Comparison of ENCODE assay signal across 7 cellular contexts in the genomic region with DNA sequence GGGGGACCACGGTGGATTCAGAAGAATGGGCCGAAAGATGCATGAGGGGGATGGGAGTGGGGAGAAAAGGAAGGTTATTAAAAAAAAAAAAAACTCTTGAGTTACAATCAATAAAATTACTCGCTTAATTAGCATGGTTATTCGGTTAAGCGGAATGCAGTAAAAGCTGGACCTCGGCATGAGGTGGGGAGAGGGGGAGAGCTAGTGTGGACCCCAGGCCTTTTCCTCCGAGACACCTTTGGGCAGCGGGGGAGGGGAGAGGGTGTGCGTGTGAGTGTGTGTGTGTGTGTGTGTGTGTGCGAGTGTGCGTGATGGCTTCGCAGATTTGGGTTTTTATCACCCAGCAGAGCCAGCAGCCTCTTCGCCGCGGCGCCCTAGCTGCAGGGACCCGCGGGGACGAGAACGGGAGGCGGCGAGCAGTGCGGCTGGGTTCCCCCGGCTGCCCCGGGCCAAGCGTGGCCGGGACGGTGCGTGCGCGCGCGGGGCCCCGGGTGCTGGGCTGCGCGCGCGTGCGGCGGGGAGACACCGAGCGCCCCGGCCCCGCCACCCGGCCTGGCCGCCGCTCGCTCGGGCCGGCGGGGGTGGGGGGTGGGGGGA. TPM values are rescaled to one million over a fixed set of nuclear protein-coding genes. Genes with fewer than 3 reads are reported as not detected.
DNase-seq lines count a peak whose midpoint lies in the region; ATAC-seq and TF ChIP-seq lines count a peak whose summit lies in the region.

No MANE protein-coding gene starts in this region.

- H3K4me2 ChIP-seq in hepatocyte: peak overlapping the region; percentile 95

- CTCF ChIA-PET in HEK293T (lab: Yijun Ruan, JAX) (interaction anchor here (1.0 to 2.8 kb wide), 2 partner anchors 86 to 116 kb away, joined by 3 to 22 read pairs; no protein-coding TSS in a partner anchor), activated B cell treated with CpG ODN at 0.5 μM for 24 hours (lab: Charles Lee) (interaction anchor here (0.8 kb wide), 1 partner anchor 201 kb away, joined by 3 read pairs; no protein-coding TSS in a partner anchor)

- WGBS in hepatocyte (ENCODE audit: low lambda C conversion rate, missing lambda C conversion rate): 2% methylated on average over 25 of the region's 51 CpGs

- H3K27me3 ChIP-seq in hepatocyte: no peaks in the 10 kb centered on the region

- POLR2A ChIA-PET in HEK293T (lab: Yijun Ruan, JAX): interaction anchor here (0.7 to 2.8 kb wide), 6 partner anchors 20 to 112 kb away, joined by 3 to 13 read pairs (median 4); no protein-coding TSS in a partner anchor
- POLR2A ChIA-PET in activated B cell treated with CpG ODN at 0.5 μM for 24 hours (lab: Charles Lee): interaction anchor here (0.7 kb wide), 2 partner anchors 65 to 1558 kb away, joined by 3 to 6 read pairs; no protein-coding TSS in a partner anchor

- H3K4me3 ChIP-seq in hepatocyte: peak overlapping the region; percentile 31

- H3K79me2 ChIP-seq in hepatocyte: peaks cover 80% of the 10 kb centered on the region

- H3K36me3 Mint-ChIP-seq in activated B cell treated with CpG ODN at 0.5 μM for 24 hours (ENCODE audit: low read depth): no peaks in the 10 kb centered on the region
- H3K36me3 Mint-ChIP-seq in stimulated activated effector memory CD8-positive, alpha-beta T cell treated with anti-CD3 and anti-CD28 coated beads, Interleukin-12 subunit alpha, Interleukin-12 subunit beta, amount 100 ng/mL, for 72 hours: peaks cover 21% of the 10 kb centered on the region

- peaks cover 47% of the 10 kb centered on the region for H3K4me1 ChIP-seq in hepatocyte (ENCODE audit: insufficient read depth)

- no peaks in the 10 kb centered on the region for H3K9me3 ChIP-seq in hepatocyte (ENCODE audit: low read depth)

- peak overlapping the region; percentile 96 for H3K27ac ChIP-seq in hepatocyte

- H3K9me3 Mint-ChIP-seq in activated B cell treated with CpG ODN at 0.5 μM for 24 hours: no peaks in the 10 kb centered on the region
- H3K9me3 Mint-ChIP-seq in stimulated activated effector memory CD8-positive, alpha-beta T cell treated with anti-CD3 and anti-CD28 coated beads, Interleukin-12 subunit alpha, Interleukin-12 subunit beta, amount 100 ng/mL, for 72 hours: no peaks in the 10 kb centered on the region

- H3K36me3 ChIP-seq in hepatocyte (replicated peaks; ENCODE audit: insufficient read depth, low read depth): no peaks in the 10 kb centered on the region

- peaks cover 32% of the 10 kb centered on the region for H3K4me1 Mint-ChIP-seq in activated B cell treated with CpG ODN at 0.5 μM for 24 hours
- peaks cover 27% of the 10 kb centered on the region for H3K4me1 Mint-ChIP-seq in stimulated activated effector memory CD8-positive, alpha-beta T cell treated with anti-CD3 and anti-CD28 coated beads, Interleukin-12 subunit alpha, Interleukin-12 subunit beta, amount 100 ng/mL, for 72 hours

- no peak for DNase-seq in HEK293T (ENCODE audit: extremely low spot score)
- DNase-seq in activated B cell treated with CpG ODN at 0.5 μM for 24 hours: no peak
- DNase-seq in hepatocyte (ENCODE audit: low spot score): no peak
- no peak for DNase-seq in stimulated activated effector memory CD8-positive, alpha-beta T cell treated with anti-CD3 and anti-CD28 coated beads, Interleukin-12 subunit alpha, Interleukin-12 subunit beta, amount 100 ng/mL, for 72 hours (ENCODE audit: low spot score in 2 of 2)
- DNase-seq in NOMO-1 (lab: John Stamatoyannopoulos, UW; ENCODE audit: unreplicated experiment in 2 of 2): no peak
- DNase-seq in NCI-H2107 (lab: John Stamatoyannopoulos, UW): no peak

- H2AFZ ChIP-seq in hepatocyte: peak overlapping the region; percentile 15

- peak overlapping the region; percentile 82 for H3K4me3 Mint-ChIP-seq in activated B cell treated with CpG ODN at 0.5 μM for 24 hours
- H3K4me3 Mint-ChIP-seq in stimulated activated effector memory CD8-positive, alpha-beta T cell treated with anti-CD3 and anti-CD28 coated beads, Interleukin-12 subunit alpha, Interleukin-12 subunit beta, amount 100 ng/mL, for 72 hours: peak overlapping the region; percentile 77

- intact Hi-C loops in activated B cell treated with CpG ODN at 0.5 μM for 24 hours (cut with micrococcal nuclease): loop anchor here (5.0 kb wide), 1 partner anchor 1592 kb away; no protein-coding TSS in a partner anchor

- H3K9me2 ChIP-seq in hepatocyte (replicated peaks; ENCODE audit: insufficient read depth): no peaks in the 10 kb centered on the region

- H4K20me1 ChIP-seq in hepatocyte (ENCODE audit: insufficient read depth, poor library complexity, severe bottlenecking): no peaks in the 10 kb centered on the region

- no peak for ATAC-seq in activated B cell treated with CpG ODN at 0.5 μM for 24 hours (ENCODE audit: low read depth)
- no peak for ATAC-seq in stimulated activated effector memory CD8-positive, alpha-beta T cell treated with anti-CD3 and anti-CD28 coated beads, Interleukin-12 subunit alpha, Interleukin-12 subunit beta, amount 100 ng/mL, for 72 hours
- ATAC-seq in GM18867 (IDR thresholded peaks at IDR 0.05; ENCODE audit: unreplicated experiment): no peak

- peaks cover 32% of the 10 kb centered on the region for H3K27me3 Mint-ChIP-seq in activated B cell treated with CpG ODN at 0.5 μM for 24 hours

- TF ChIP-seq CTCF in activated B cell treated with CpG ODN at 0.5 μM for 24 hours (IDR thresholded peaks at IDR 0.05) (no peak), hepatocyte (IDR thresholded peaks at IDR 0.05; ENCODE audit: poor library complexity) (no peak)

- peak overlapping the region; percentile 60 for H3K27ac Mint-ChIP-seq in activated B cell treated with CpG ODN at 0.5 μM for 24 hours
- peak overlapping the region; percentile 75 for H3K27ac Mint-ChIP-seq in stimulated activated effector memory CD8-positive, alpha-beta T cell treated with anti-CD3 and anti-CD28 coated beads, Interleukin-12 subunit alpha, Interleukin-12 subunit beta, amount 100 ng/mL, for 72 hours

TF ChIP-seq in HEK293T, 16 proteins besides CTCF, POLR2A, EP300 and RAD21:
- TF ChIP-seq SP1 (IDR thresholded peaks at IDR 0.05) (no peak), ARNT (IDR thresholded peaks at IDR 0.05) (no peak), SUZ12 (IDR thresholded peaks at IDR 0.05) (no peak), FOXA1 (IDR thresholded peaks at IDR 0.05) (no peak), L3MBTL2 (conservative IDR thresholded peaks at IDR 0.05) (peak; percentile 42; the same call in 1 of the 2 replicates), BHLHE40 (IDR thresholded peaks at IDR 0.05; ENCODE audit: borderline replicate concordance) (no peak), PKNOX1 (IDR thresholded peaks at IDR 0.05) (no peak), ZNF384 (IDR thresholded peaks at IDR 0.05) (peak; percentile 88), TARDBP (IDR thresholded peaks at IDR 0.05) (peak; percentile 79), CTBP1 (IDR thresholded peaks at IDR 0.05; ENCODE audit: borderline replicate concordance) (peak; percentile 52; the same call in 1 of the 2 replicates)

RNA-seq across cellular contexts. Expression of gene BAHCC1, which starts 3.7 kb away (rescaled TPM):
- total RNA-seq in activated B cell treated with CpG ODN at 0.5 μM for 24 hours: 0.13 and 0.42 TPM in 2 replicates
- total RNA-seq in hepatocyte: 6.6 and 8.6 TPM in 2 replicates
- 6.4 and 7.9 TPM in 2 replicates for polyA plus RNA-seq in hepatocyte
